1 cellular context compared by ENCODE assay signal in genomic region chr20:2508631-2509467, GRCh38.
TF ChIP-seq lines count a peak whose summit lies in the region.

ZNF343 (minus strand) TSS chr20:2508915; CDS start chr20:2493895, 15,020 bp downstream.

TF ChIP-seq in K562, 482 proteins besides CTCF, POLR2A, EP300 and RAD21 (continued from another document):
- TF ChIP-seq ZBTB40 (IDR thresholded peaks at IDR 0.05) (peak; percentile 98), ZBTB40 (CRISPR knock-in tag; IDR thresholded peaks at IDR 0.05) (no peak), TOE1 (IDR thresholded peaks at IDR 0.05; ENCODE audit: borderline replicate concordance) (0 out of 2 replicates have a peak, but pooled peaks have one; percentile 12), TOE1 (CRISPR knock-in tag; IDR thresholded peaks at IDR 0.05; ENCODE audit: borderline replicate concordance, low read depth) (no peak), KDM1A (IDR thresholded peaks at IDR 0.05) (no peak), TSC22D4 (tag; IDR thresholded peaks at IDR 0.05) (no peak), KDM5B (IDR thresholded peaks at IDR 0.05; ENCODE audit: insufficient replicate concordance, low read depth, low read length) (peak; percentile 85), PHF20 (IDR thresholded peaks at IDR 0.05; ENCODE audit: partially characterized antibody) (peak; percentile 11), E2F6 (IDR thresholded peaks at IDR 0.05; ENCODE audit: borderline replicate concordance in 1 of 2, extremely low read depth in 1 of 2, insufficient read depth in 1 of 2, insufficient read length in 1 of 2, low read depth in 1 of 2, low read length in 1 of 2, poor library complexity in 1 of 2, severe bottlenecking in 1 of 2) (peak; percentile 74 to 78), CREM (IDR thresholded peaks at IDR 0.05; ENCODE audit: low read depth) (peak; percentile 46; the same call in 1 of the 2 replicates), POLR2AphosphoS2 (IDR thresholded peaks at IDR 0.05; ENCODE audit: low read length) (no peak), PKNOX1 (IDR thresholded peaks at IDR 0.05) (peak; percentile 92), HDAC8 (tag; IDR thresholded peaks at IDR 0.05) (no peak), ELF1 (tag; IDR thresholded peaks at IDR 0.05) (peak; percentile 88), CBX2 (IDR thresholded peaks at IDR 0.05; ENCODE audit: insufficient read depth, low read length, poor library complexity, severe bottlenecking) (no peak), ZNF75A (CRISPR knock-in tag; IDR thresholded peaks at IDR 0.05) (no peak), POLR2B (IDR thresholded peaks at IDR 0.05; ENCODE audit: low read depth, partially characterized antibody) (peak; percentile 44), FOXM1 (IDR thresholded peaks at IDR 0.05; ENCODE audit: low read depth) (no peak), FOXM1 (CRISPR knock-in tag; IDR thresholded peaks at IDR 0.05; ENCODE audit: low read depth) (0 out of 2 replicates have a peak, but pooled peaks have one; percentile 50), CREB3L1 (IDR thresholded peaks at IDR 0.05; ENCODE audit: borderline replicate concordance, low read depth) (peak; percentile 85), ZNF146 (CRISPR knock-in tag; IDR thresholded peaks at IDR 0.05; ENCODE audit: unreplicated experiment) (no peak), BRD9 (IDR thresholded peaks at IDR 0.05; ENCODE audit: low read depth, partially characterized antibody) (no peak), KLF1 (tag; IDR thresholded peaks at IDR 0.05) (no peak), KLF6 (CRISPR knock-in tag; IDR thresholded peaks at IDR 0.05; ENCODE audit: borderline replicate concordance) (0 out of 2 replicates have a peak, but pooled peaks have one; percentile 18), SUPT5H (IDR thresholded peaks at IDR 0.05) (peak; percentile 74), CEBPG (CRISPR knock-in tag; IDR thresholded peaks at IDR 0.05) (0 out of 2 replicates have a peak, but pooled peaks have one; percentile 20), CEBPG (tag; conservative IDR thresholded peaks at IDR 0.05 in 1 of 2, IDR thresholded peaks at IDR 0.05 in 1 of 2) (no peak), JUND (IDR thresholded peaks at IDR 0.05; ENCODE audit: borderline replicate concordance, low read depth, low read length) (peak; percentile 51), JUND (tag; IDR thresholded peaks at IDR 0.05; ENCODE audit: borderline replicate concordance, low read depth, low read length) (peak; percentile 27; the same call in 1 of the 3 replicates), POLR2AphosphoS5 (IDR thresholded peaks at IDR 0.05; ENCODE audit: control insufficient read depth, insufficient read depth, low read depth, low read length) (0 out of 2 replicates have a peak, but pooled peaks have one; percentile 40), E2F8 (IDR thresholded peaks at IDR 0.05; ENCODE audit: low read depth, partially characterized antibody) (peak; percentile 82), ZBTB11 (CRISPR knock-in tag; IDR thresholded peaks at IDR 0.05) (peak in 1 of 3 experiments; percentile 64; a peak in 2 of 6 replicates), GABPB1 (CRISPR knock-in tag; IDR thresholded peaks at IDR 0.05) (peak; percentile 96), ZNF311 (CRISPR knock-in tag; IDR thresholded peaks at IDR 0.05) (no peak), CBFA2T2 (conservative IDR thresholded peaks at IDR 0.05) (no peak), ZNF277 (CRISPR knock-in tag; IDR thresholded peaks at IDR 0.05; ENCODE audit: borderline replicate concordance) (no peak), NFYB (IDR thresholded peaks at IDR 0.05; ENCODE audit: extremely low read depth, insufficient read length) (peak; percentile 47), ZNF12 (CRISPR knock-in tag; IDR thresholded peaks at IDR 0.05) (peak; percentile 48; the same call in 1 of the 2 replicates), ATF7 (IDR thresholded peaks at IDR 0.05) (peak; percentile 49), ZFX (CRISPR knock-in tag; IDR thresholded peaks at IDR 0.05) (peak; percentile 81), FOXA1 (IDR thresholded peaks at IDR 0.05; ENCODE audit: borderline replicate concordance) (no peak)
TF ChIP-seq in K562: peak in this region for 71.
